Comparison of ENCODE assay signal across 24 cellular contexts in the genomic region with DNA sequence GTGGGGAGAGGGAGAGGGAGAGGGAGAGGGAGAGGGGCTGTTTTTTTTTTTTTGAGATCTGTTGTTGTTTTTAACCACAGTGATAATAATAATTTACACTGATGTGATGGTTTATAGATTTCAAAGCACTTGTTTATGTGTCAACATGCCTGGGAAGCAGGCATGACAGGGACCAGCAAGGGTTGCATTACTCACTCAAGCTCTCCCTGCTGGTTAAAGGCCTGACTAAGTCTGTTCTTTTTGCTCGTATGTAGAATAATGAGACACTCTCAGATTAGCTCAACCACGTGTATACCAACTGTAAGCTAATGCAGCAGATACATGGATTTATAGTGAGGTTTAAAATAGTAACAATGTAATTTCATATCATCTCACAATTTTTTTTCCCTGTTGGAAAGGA.
A peak's percentile ranks its signal among the peaks of the same experiment; 100 is the strongest.
DNase-seq lines count a peak whose midpoint lies in the region; ATAC-seq, FAIRE-seq and TF ChIP-seq lines count a peak whose summit lies in the region.
"Had no signal": no experiment of that assay in that cellular context is flagged by ENCODE, and none has a peak within 500 bp of the region (broad histone marks: within the 10 kb centered on the region; RNA-seq: fewer than 3 reads in every experiment).

No MANE protein-coding gene starts in this region.

- ATAC-seq in GM18867 (IDR thresholded peaks at IDR 0.05; ENCODE audit: unreplicated experiment), result no peak
- ATAC-seq in GM19351 (IDR thresholded peaks at IDR 0.05; ENCODE audit: unreplicated experiment), result no peak
- no peak for ATAC-seq in HG03354 (IDR thresholded peaks at IDR 0.05; ENCODE audit: poor library complexity, severe bottlenecking, unreplicated experiment)
- ATAC-seq: GM12878, HepG2 had no signal

- no peak for TF ChIP-seq POLR2A in GM12892 (IDR thresholded peaks at IDR 0.05; ENCODE audit: low read depth, low read length)

- no peak for FAIRE-seq in GM12892 (lab: Jason Lieb, UNC)
- FAIRE-seq: GM12878, H1, HepG2, RCC 7860 had no signal

- DNase-seq in LHCN-M2 (ENCODE audit: low read depth) (peak; percentile 19), epithelial cell of esophagus (ENCODE audit: low read depth) (peak; percentile 64), fibroblast of villous mesenchyme (ENCODE audit: low read depth) (peak; percentile 27), GM12892 (ENCODE audit: insufficient read length) (no peak)
- DNase-seq: Caco-2; CD4-positive, alpha-beta memory T cell; DMS 273 treated with DMSO at 0.1 percent for 48 hours; DMS79 treated with DMSO at 0.1 percent for 48 hours; KG1; NCI-H1105; NCI-H146; NCI-H2029 treated with DMSO at 0.1 percent for 48 hours; NCI-H446 treated with DMSO at 0.1 percent for 48 hours; NCI-H526 treated with DMSO at 0.1 percent for 48 hours; OCI-M1; SJCRH30 had no signal

- TF ChIP-seq CTCF in epithelial cell of esophagus (IDR thresholded peaks at IDR 0.05; ENCODE audit: insufficient read depth, low read depth, low read length, missing control alignments), result no peak
- TF ChIP-seq CTCF in fibroblast of villous mesenchyme (IDR thresholded peaks at IDR 0.05; ENCODE audit: insufficient read depth, low read depth, low read length), result no peak

- H3K4me3 ChIP-seq in epithelial cell of esophagus (ENCODE audit: low read length) (no peak overlapping the region), fibroblast of villous mesenchyme (ENCODE audit: low read depth, low read length) (no peak overlapping the region)
- H3K4me3 ChIP-seq: BLaER1, GM12878, SJCRH30 had no signal
